Comparison of ENCODE assay signal across 8 cellular contexts in genomic region chr3:197960694-197961581, GRCh38. TPM values are rescaled to one million over a fixed set of nuclear protein-coding genes. Genes with fewer than 3 reads are reported as not detected.
DNase-seq lines count a peak whose midpoint lies in the region; ATAC-seq, FAIRE-seq and TF ChIP-seq lines count a peak whose summit lies in the region.

No MANE protein-coding gene starts in this region.

- ATAC-seq in activated naive CD8-positive, alpha-beta T cell treated with anti-CD3 and anti-CD28 coated beads, Interleukin-2, amount 10 ng/mL, durations not matched to agents 7 days and 5 days (ENCODE audit: low read depth): no peak
- no peak for ATAC-seq in thoracic aorta (ENCODE audit: insufficient number of reproducible peaks, low FRiP score, low read depth)

- H3K9ac ChIP-seq in kidney (ENCODE audit: low read length in 2 of 2): peak overlapping the region; percentile 80 to 90

- H3K9me3 ChIP-seq in kidney (ENCODE audit: control insufficient read depth in 1 of 2, low read length in 2 of 2): no peaks in the 10 kb centered on the region
- H3K9me3 ChIP-seq in thoracic aorta: no peaks in the 10 kb centered on the region

- peak overlapping the region; percentile 86 to 98 for H3K4me3 ChIP-seq in kidney (ENCODE audit: low read length in 2 of 2)
- peak overlapping the region; percentile 78 for H3K4me3 ChIP-seq in thoracic aorta

- peak overlapping the region; percentile 51 to 58 for H3K27ac ChIP-seq in kidney (ENCODE audit: low read depth in 2 of 2, low read length in 2 of 2)
- peak overlapping the region; percentile 65 to 80 for H3K27ac ChIP-seq in thoracic aorta

- peaks cover 52% of the 10 kb centered on the region for H3K4me1 Mint-ChIP-seq in activated naive CD8-positive, alpha-beta T cell treated with anti-CD3 and anti-CD28 coated beads, Interleukin-2, amount 10 ng/mL, durations not matched to agents 7 days and 5 days

- H3K4me1 ChIP-seq in kidney (ENCODE audit: control insufficient read depth in 1 of 2, insufficient read depth in 1 of 2, low read depth in 1 of 2, low read length in 2 of 2) (peaks cover 4 to 9% of the 10 kb centered on the region in 2 donors), thoracic aorta (ENCODE audit: control insufficient read depth in 1 of 2, low read depth in 2 of 2) (peaks cover 7 to 18% of the 10 kb centered on the region in 2 donors)

- no peaks in the 10 kb centered on the region for H3K27me3 ChIP-seq in thoracic aorta (replicated peaks; ENCODE audit: insufficient read depth)

- intact Hi-C loops in kidney (cut with DNase I): no loop called here

- peaks cover 18% of the 10 kb centered on the region for H3K36me3 Mint-ChIP-seq in activated naive CD8-positive, alpha-beta T cell treated with anti-CD3 and anti-CD28 coated beads, Interleukin-2, amount 10 ng/mL, durations not matched to agents 7 days and 5 days

- no peak for TF ChIP-seq CTCF in kidney (IDR thresholded peaks at IDR 0.05; ENCODE audit: borderline replicate concordance, extremely low read depth, insufficient read depth)
- no peak for TF ChIP-seq CTCF in thoracic aorta (IDR thresholded peaks at IDR 0.05)

- peak; percentile 68 for DNase-seq in stimulated activated CD4-positive, alpha-beta T cell treated with anti-CD3 and anti-CD28 coated beads, Interleukin-15, amount 100 ng/mL, for 24 hours
- no peak for DNase-seq in stimulated activated CD4-positive, alpha-beta T cell treated with anti-CD3 and anti-CD28 coated beads, Interleukin-2, amount 100 ng/mL, for 48 hours
- no peak for DNase-seq in activated naive CD8-positive, alpha-beta T cell treated with anti-CD3 and anti-CD28 coated beads, Interleukin-2, amount 10 ng/mL, durations not matched to agents 7 days and 5 days
- DNase-seq in kidney (no peak), thoracic aorta (ENCODE audit: low spot score) (peak; percentile 25), NCI-H748 treated with DMSO at 0.1 percent for 48 hours (lab: John Stamatoyannopoulos, UW) (no peak), germinal center (ENCODE audit: low spot score) (no peak), amniotic stem cell (lab: John Stamatoyannopoulos, UW) (no peak)

- no peaks in the 10 kb centered on the region for H3K9me3 Mint-ChIP-seq in activated naive CD8-positive, alpha-beta T cell treated with anti-CD3 and anti-CD28 coated beads, Interleukin-2, amount 10 ng/mL, durations not matched to agents 7 days and 5 days

- no peak for FAIRE-seq in kidney (lab: Jason Lieb, UNC)

- H3K4me3 Mint-ChIP-seq in activated naive CD8-positive, alpha-beta T cell treated with anti-CD3 and anti-CD28 coated beads, Interleukin-2, amount 10 ng/mL, durations not matched to agents 7 days and 5 days: peak overlapping the region; percentile 93

- no peaks in the 10 kb centered on the region for H3K27me3 Mint-ChIP-seq in activated naive CD8-positive, alpha-beta T cell treated with anti-CD3 and anti-CD28 coated beads, Interleukin-2, amount 10 ng/mL, durations not matched to agents 7 days and 5 days

- peak overlapping the region; percentile 94 for H3K27ac Mint-ChIP-seq in activated naive CD8-positive, alpha-beta T cell treated with anti-CD3 and anti-CD28 coated beads, Interleukin-2, amount 10 ng/mL, durations not matched to agents 7 days and 5 days

- peaks cover 0 to 8% of the 10 kb centered on the region in 2 donors for H3K36me3 ChIP-seq in kidney (ENCODE audit: control insufficient read depth in 1 of 2, insufficient read depth in 2 of 2, low read length in 2 of 2)
- peaks cover 2% of the 10 kb centered on the region for H3K36me3 ChIP-seq in thoracic aorta

- POLR2A ChIA-PET in activated naive CD8-positive, alpha-beta T cell treated with anti-CD3 and anti-CD28 coated beads, Interleukin-2, amount 10 ng/mL, durations not matched to agents 7 days and 5 days (lab: Charles Lee): interaction anchor here (0.7 to 2.3 kb wide), 5 partner anchors 8 to 120 kb away, joined by 3 to 27 read pairs (median 4); partner anchors contain the start of gene RPL35A

RNA-seq across cellular contexts. Expression of gene LMLN, which starts 0.9 kb away (rescaled TPM):
- 1 to 10 TPM; 7.9 to 8.2 TPM for total RNA-seq in activated naive CD8-positive, alpha-beta T cell treated with anti-CD3 and anti-CD28 coated beads, Interleukin-2, amount 10 ng/mL, durations not matched to agents 7 days and 5 days
- total RNA-seq in kidney (10.5 TPM), thoracic aorta (1 to 10 TPM; 1.2 to 4.1 TPM)
- polyA plus RNA-seq in kidney (ENCODE audit: insufficient read depth, low read depth, low replicate concordance): 1.6 TPM

RNA-seq across cellular contexts. Expression of gene RPL35A, which starts 10.9 kb away (rescaled TPM):
- total RNA-seq in activated naive CD8-positive, alpha-beta T cell treated with anti-CD3 and anti-CD28 coated beads, Interleukin-2, amount 10 ng/mL, durations not matched to agents 7 days and 5 days: 1,000 to 10,000 TPM; 1,037 to 1,049 TPM
- total RNA-seq in kidney: 721 TPM
- polyA plus RNA-seq in kidney (ENCODE audit: insufficient read depth, low read depth, low replicate concordance): 1,510 TPM
- total RNA-seq in thoracic aorta: 100 to 1,000 TPM; 277 to 520 TPM

Comparison
In these comparisons a context has a peak if more than half of its experiments do, and no peak if none do; other contexts are left out.
1. DNase-seq: peak in stimulated activated CD4-positive, alpha-beta T cell treated with anti-CD3 and anti-CD28 coated beads, Interleukin-15, amount 100 ng/mL, for 24 hours (single experiment) and thoracic aorta (single experiment); none in stimulated activated CD4-positive, alpha-beta T cell treated with anti-CD3 and anti-CD28 coated beads, Interleukin-2, amount 100 ng/mL, for 48 hours (0 of 2), activated naive CD8-positive, alpha-beta T cell treated with anti-CD3 and anti-CD28 coated beads, Interleukin-2, amount 10 ng/mL, durations not matched to agents 7 days and 5 days (single experiment), kidney (single experiment), NCI-H748 treated with DMSO at 0.1 percent for 48 hours (single experiment), germinal center (single experiment) and amniotic stem cell (single experiment).